In genomic region chr1:234969630-234970370, GRCh38 we compare ENCODE assay signal across 8 cellular contexts.
DNase-seq lines count a peak whose midpoint lies in the region; ATAC-seq lines count a peak whose summit lies in the region.

No MANE protein-coding gene starts in this region.

- no peaks in the 10 kb centered on the region for H3K36me3 ChIP-seq in BLaER1

- H3K27ac ChIP-seq in BLaER1 (peak overlapping the region; percentile 79), adipose tissue (ENCODE audit: low read depth, low read length) (peak overlapping the region; percentile 58)

- no peaks in the 10 kb centered on the region for H3K27me3 ChIP-seq in BLaER1

- H3K4me3 ChIP-seq in BLaER1: peak overlapping the region; percentile 42

- peak overlapping the region; percentile 86 for H3K4me2 ChIP-seq in BLaER1

- peak; percentile 83 for DNase-seq in NCI-H1092 (lab: John Stamatoyannopoulos, UW)
- peak; percentile 74 for DNase-seq in left cardiac atrium
- DNase-seq in retina: peak; percentile 81
- DNase-seq in NK-92 treated with Interleukin-12 subunit alpha and Interleukin-12 subunit beta, amount 100 ng/mL, for 24 hours (lab: John Stamatoyannopoulos, UW): no peak
- no peak for DNase-seq in UCSD-AML1 (lab: John Stamatoyannopoulos, UW; ENCODE audit: unreplicated experiment)

- H4K20me1 ChIP-seq in BLaER1: no peaks in the 10 kb centered on the region

- intact Hi-C loops in left cardiac atrium (cut with DNase I): no loop called here

- 10 to 20% (median 12%) methylated on average over 36 of the region's 36 CpGs for WGBS in adipose tissue, 3 donors

- H3K9ac ChIP-seq in BLaER1: peak overlapping the region; percentile 61

- no peaks in the 10 kb centered on the region; the same call in 1 of the 2 replicates for H3K9me3 ChIP-seq in BLaER1

- ATAC-seq in left cardiac atrium: peak; percentile 71 to 77
- no peak for ATAC-seq in HG02763 (IDR thresholded peaks at IDR 0.05; ENCODE audit: unreplicated experiment)

- H3K4me1 ChIP-seq in BLaER1: peaks cover 88% of the 10 kb centered on the region

Comparison
In these comparisons a context has a peak if more than half of its experiments do, and no peak if none do; other contexts are left out.
1. DNase-seq: peak in NCI-H1092 (single experiment), left cardiac atrium (single experiment) and retina (single experiment); none in NK-92 treated with Interleukin-12 subunit alpha and Interleukin-12 subunit beta, amount 100 ng/mL, for 24 hours (single experiment) and UCSD-AML1 (single experiment).